Comparison of ENCODE assay signal across 6 cellular contexts in genomic region chr13:44593861-44594592, GRCh38. TPM values are rescaled to one million over a fixed set of nuclear protein-coding genes. Genes with fewer than 3 reads are reported as not detected.
DNase-seq lines count a peak whose midpoint lies in the region; ATAC-seq and TF ChIP-seq lines count a peak whose summit lies in the region.
"Not testable (repeated sequence)": the region's sequence is repeated elsewhere in the genome, so short reads cannot be mapped to it uniquely, and the experiment has no call there.

No MANE protein-coding gene starts in this region.

- H3K9ac ChIP-seq in BLaER1 treated with 17β-estradiol and CSF1 and Interleukin-3, amounts not matched to agents 10 nM and 100 nM: not testable (repeated sequence)

- peak overlapping the region in 10 of 11 experiments; percentile 21 to 61 (median 49); a peak in 18 of 22 replicates for H3K4me2 ChIP-seq in BLaER1 treated with 17β-estradiol and CSF1 and Interleukin-3, amounts not matched to agents 10 nM and 100 nM

- peaks cover 10 to 33% (median 20%) of the 10 kb centered on the region in 11 experiments for H3K9me3 ChIP-seq in BLaER1 treated with 17β-estradiol and CSF1 and Interleukin-3, amounts not matched to agents 10 nM and 100 nM (replicated peaks in 1 of 11)
- H3K9me3 ChIP-seq in HEK293 (ENCODE audit: control insufficient read depth, insufficient read depth, low read depth, low read length): not testable (repeated sequence)

- not testable (repeated sequence) for H3K27ac ChIP-seq in BLaER1 treated with 17β-estradiol and CSF1 and Interleukin-3, amounts not matched to agents 10 nM and 100 nM; HEK293 (ENCODE audit: extremely low read depth, low read depth, low read length)

- not testable (repeated sequence) for H3K4me3 Mint-ChIP-seq in WTC11
- H3K4me3 Mint-ChIP-seq in activated naive CD8-positive, alpha-beta T cell treated with anti-CD3 and anti-CD28 coated beads, Interleukin-2, amount 10 ng/mL, durations not matched to agents 7 days and 5 days: peak overlapping the region; percentile 5
- peak overlapping the region; percentile 42 to 86 (median 54) for H3K4me3 Mint-ChIP-seq in immature natural killer cell
- H3K4me3 Mint-ChIP-seq in natural killer cell: peak overlapping the region; percentile 73

- H3K4me3 ChIP-seq in BLaER1 treated with 17β-estradiol and CSF1 and Interleukin-3, amounts not matched to agents 10 nM and 100 nM; HEK293 (ENCODE audit: low read depth, low read length): not testable (repeated sequence)

- POLR2A ChIA-PET in HEK293 (lab: Yijun Ruan, JAX); WTC11 (lab: Charles Lee); activated naive CD8-positive, alpha-beta T cell treated with anti-CD3 and anti-CD28 coated beads, Interleukin-2, amount 10 ng/mL, durations not matched to agents 7 days and 5 days (lab: Charles Lee): not testable (repeated sequence)

- not testable (repeated sequence) for H4K20me1 ChIP-seq in BLaER1 treated with 17β-estradiol and CSF1 and Interleukin-3, amounts not matched to agents 10 nM and 100 nM

- DNase-seq in WTC11 (ENCODE audit: low spot score); activated naive CD8-positive, alpha-beta T cell treated with anti-CD3 and anti-CD28 coated beads, Interleukin-2, amount 10 ng/mL, durations not matched to agents 7 days and 5 days: not testable (repeated sequence)
- DNase-seq in immature natural killer cell (peak; percentile 74 to 84 (median 81)), natural killer cell (peak; percentile 50)

- H3K27ac Mint-ChIP-seq in WTC11; activated naive CD8-positive, alpha-beta T cell treated with anti-CD3 and anti-CD28 coated beads, Interleukin-2, amount 10 ng/mL, durations not matched to agents 7 days and 5 days: not testable (repeated sequence)
- H3K27ac Mint-ChIP-seq in immature natural killer cell: peak overlapping the region; percentile 59 to 87 (median 79)
- peak overlapping the region; percentile 72 to 92 for H3K27ac Mint-ChIP-seq in natural killer cell

- intact Hi-C loops in natural killer cell (cut with micrococcal nuclease): loop anchor here (2.0 kb wide), 1 partner anchor 17 kb away; the partner anchor contains the start of gene TSC22D1

- H3K27me3 ChIP-seq in BLaER1 treated with 17β-estradiol and CSF1 and Interleukin-3, amounts not matched to agents 10 nM and 100 nM: not testable (repeated sequence)

- H3K9me3 Mint-ChIP-seq in WTC11: peaks cover 21% of the 10 kb centered on the region
- not testable (repeated sequence) for H3K9me3 Mint-ChIP-seq in activated naive CD8-positive, alpha-beta T cell treated with anti-CD3 and anti-CD28 coated beads, Interleukin-2, amount 10 ng/mL, durations not matched to agents 7 days and 5 days; immature natural killer cell; natural killer cell

- not testable (repeated sequence) for H3K4me1 ChIP-seq in BLaER1 treated with 17β-estradiol and CSF1 and Interleukin-3, amounts not matched to agents 10 nM and 100 nM; HEK293 (ENCODE audit: control insufficient read depth, insufficient read depth, low read length)

- TF ChIP-seq CTCF in HEK293 (tag by site-specific recombination; IDR thresholded peaks at IDR 0.05); WTC11 (IDR thresholded peaks at IDR 0.05); natural killer cell (IDR thresholded peaks at IDR 0.05): not testable (repeated sequence)

- not testable (repeated sequence) for H3K36me3 ChIP-seq in BLaER1 treated with 17β-estradiol and CSF1 and Interleukin-3, amounts not matched to agents 10 nM and 100 nM; HEK293 (ENCODE audit: control insufficient read depth in 2 of 2, insufficient read depth in 1 of 2, low read length in 2 of 2)

- H3K36me3 Mint-ChIP-seq in WTC11; activated naive CD8-positive, alpha-beta T cell treated with anti-CD3 and anti-CD28 coated beads, Interleukin-2, amount 10 ng/mL, durations not matched to agents 7 days and 5 days; immature natural killer cell; natural killer cell: not testable (repeated sequence)

- not testable (repeated sequence) for ATAC-seq in WTC11; activated naive CD8-positive, alpha-beta T cell treated with anti-CD3 and anti-CD28 coated beads, Interleukin-2, amount 10 ng/mL, durations not matched to agents 7 days and 5 days (ENCODE audit: low read depth)
- peak; percentile 70 to 84 (median 82) for ATAC-seq in natural killer cell

- H3K4me1 Mint-ChIP-seq in WTC11; activated naive CD8-positive, alpha-beta T cell treated with anti-CD3 and anti-CD28 coated beads, Interleukin-2, amount 10 ng/mL, durations not matched to agents 7 days and 5 days: not testable (repeated sequence)
- peaks cover 13 to 17% of the 10 kb centered on the region in 2 donors for H3K4me1 Mint-ChIP-seq in immature natural killer cell
- peaks cover 16 to 23% of the 10 kb centered on the region in 2 donors for H3K4me1 Mint-ChIP-seq in natural killer cell

- not testable (repeated sequence) for H3K27me3 Mint-ChIP-seq in WTC11 (ENCODE audit: low read depth); activated naive CD8-positive, alpha-beta T cell treated with anti-CD3 and anti-CD28 coated beads, Interleukin-2, amount 10 ng/mL, durations not matched to agents 7 days and 5 days
- H3K27me3 Mint-ChIP-seq in immature natural killer cell (ENCODE audit: low read depth in 3 of 3) (peaks cover 12 to 23% (median 14%) of the 10 kb centered on the region in 3 donors), natural killer cell (ENCODE audit: low read depth in 2 of 2) (peaks cover 12 to 22% of the 10 kb centered on the region in 2 donors)

- CTCF ChIA-PET in HEK293 (lab: Yijun Ruan, JAX): not testable (repeated sequence)
- CTCF ChIA-PET in WTC11 (lab: Charles Lee): interaction anchor here (1.0 kb wide), 1 partner anchor 111 kb away, joined by 5 read pairs; no protein-coding TSS in a partner anchor

TF ChIP-seq in HEK293, 187 proteins besides CTCF, POLR2A, EP300 and RAD21:
- 0 out of 2 replicates have a peak, but pooled peaks have one; percentile 12 for TF ChIP-seq SP2 (tag by site-specific recombination; IDR thresholded peaks at IDR 0.05)

TF ChIP-seq in WTC11, 78 proteins besides CTCF, POLR2A, EP300 and RAD21:
- 0 out of 2 replicates have a peak, but pooled peaks have one; percentile 34 for TF ChIP-seq NFYB (CRISPR knock-in tag; conservative IDR thresholded peaks at IDR 0.05; ENCODE audit: low read depth)

RNA-seq across cellular contexts. Expression of gene TSC22D1, which starts 17.9 kb away (rescaled TPM):
- total RNA-seq in WTC11 (2021) (72.5 to 88.8 TPM (median 82.2 TPM) in 3 replicates), natural killer cell (10 to 100 TPM; 44.3 to 54.4 (median 44.6) TPM)
- total RNA-seq in activated naive CD8-positive, alpha-beta T cell treated with anti-CD3 and anti-CD28 coated beads, Interleukin-2, amount 10 ng/mL, durations not matched to agents 7 days and 5 days: 10 to 100 TPM; 21.8 to 27.0 TPM
- polyA plus RNA-seq in immature natural killer cell: 10 to 100 TPM; 11.5 to 13.3 (median 12.1) TPM
